Comparison of ENCODE assay signal across 1 cellular context in the genomic region with DNA sequence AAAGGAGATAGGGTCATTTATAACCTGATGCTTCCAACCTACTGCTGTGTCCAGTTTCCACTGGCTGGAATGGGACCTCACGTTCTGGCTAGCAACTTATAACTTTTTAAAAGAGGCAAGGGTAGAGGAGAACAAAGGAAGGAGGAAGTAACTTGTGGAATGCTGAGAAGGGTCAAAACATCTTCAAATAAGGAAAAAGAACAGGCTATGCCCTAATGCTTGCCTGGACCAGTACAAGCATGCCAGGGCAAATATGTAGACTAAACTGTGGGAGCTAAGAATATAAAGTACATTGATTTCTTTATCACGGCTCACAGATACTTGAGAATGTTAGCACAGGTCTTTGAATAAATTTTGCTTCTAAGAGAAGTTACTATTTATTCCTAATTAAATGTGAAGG.
TF ChIP-seq lines count a peak whose summit lies in the region.

No MANE protein-coding gene starts in this region.

TF ChIP-seq in HepG2, 621 proteins besides CTCF, POLR2A, EP300 and RAD21:
- TF ChIP-seq TBL1XR1 (IDR thresholded peaks at IDR 0.05; ENCODE audit: borderline replicate concordance, low read length, partially characterized antibody) (no peak), ZNF44 (CRISPR knock-in tag; IDR thresholded peaks at IDR 0.05) (no peak), ZNF558 (CRISPR knock-in tag; IDR thresholded peaks at IDR 0.05; ENCODE audit: borderline replicate concordance) (no peak), TRIM24 (CRISPR knock-in tag; IDR thresholded peaks at IDR 0.05) (no peak), ZNF562 (CRISPR knock-in tag; IDR thresholded peaks at IDR 0.05; ENCODE audit: borderline replicate concordance) (no peak), ATF7-NPFF (CRISPR knock-in tag; IDR thresholded peaks at IDR 0.05; ENCODE audit: low read depth) (no peak), FOSL1 (CRISPR knock-in tag; IDR thresholded peaks at IDR 0.05; ENCODE audit: borderline replicate concordance) (no peak), ZSCAN29 (CRISPR knock-in tag; conservative IDR thresholded peaks at IDR 0.05) (no peak), NAIF1 (CRISPR knock-in tag; IDR thresholded peaks at IDR 0.05; ENCODE audit: borderline replicate concordance) (no peak), IKZF1 (IDR thresholded peaks at IDR 0.05) (no peak), TCF7L2 (IDR thresholded peaks at IDR 0.05; ENCODE audit: low read depth, low read length) (no peak)
- TF ChIP-seq, protein P1, sequence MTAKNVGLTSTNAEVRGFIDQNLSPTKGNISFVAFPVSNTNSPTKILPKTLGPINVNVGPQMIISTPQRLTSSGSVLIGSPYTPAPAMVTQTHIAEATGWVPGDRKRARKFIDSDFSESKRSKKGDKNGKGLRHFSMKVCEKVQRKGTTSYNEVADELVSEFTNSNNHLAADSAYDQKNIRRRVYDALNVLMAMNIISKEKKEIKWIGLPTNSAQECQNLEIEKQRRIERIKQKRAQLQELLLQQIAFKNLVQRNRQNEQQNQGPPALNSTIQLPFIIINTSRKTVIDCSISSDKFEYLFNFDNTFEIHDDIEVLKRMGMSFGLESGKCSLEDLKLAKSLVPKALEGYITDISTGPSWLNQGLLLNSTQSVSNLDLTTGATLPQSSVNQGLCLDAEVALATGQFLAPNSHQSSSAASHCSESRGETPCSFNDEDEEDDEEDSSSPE (CRISPR knock-in tag; IDR thresholded peaks at IDR 0.05): no peak
- TF ChIP-seq, protein P2, sequence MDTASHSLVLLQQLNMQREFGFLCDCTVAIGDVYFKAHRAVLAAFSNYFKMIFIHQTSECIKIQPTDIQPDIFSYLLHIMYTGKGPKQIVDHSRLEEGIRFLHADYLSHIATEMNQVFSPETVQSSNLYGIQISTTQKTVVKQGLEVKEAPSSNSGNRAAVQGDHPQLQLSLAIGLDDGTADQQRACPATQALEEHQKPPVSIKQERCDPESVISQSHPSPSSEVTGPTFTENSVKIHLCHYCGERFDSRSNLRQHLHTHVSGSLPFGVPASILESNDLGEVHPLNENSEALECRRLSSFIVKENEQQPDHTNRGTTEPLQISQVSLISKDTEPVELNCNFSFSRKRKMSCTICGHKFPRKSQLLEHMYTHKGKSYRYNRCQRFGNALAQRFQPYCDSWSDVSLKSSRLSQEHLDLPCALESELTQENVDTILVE (CRISPR knock-in tag; IDR thresholded peaks at IDR 0.05): no peak
- TF ChIP-seq, protein P3, sequence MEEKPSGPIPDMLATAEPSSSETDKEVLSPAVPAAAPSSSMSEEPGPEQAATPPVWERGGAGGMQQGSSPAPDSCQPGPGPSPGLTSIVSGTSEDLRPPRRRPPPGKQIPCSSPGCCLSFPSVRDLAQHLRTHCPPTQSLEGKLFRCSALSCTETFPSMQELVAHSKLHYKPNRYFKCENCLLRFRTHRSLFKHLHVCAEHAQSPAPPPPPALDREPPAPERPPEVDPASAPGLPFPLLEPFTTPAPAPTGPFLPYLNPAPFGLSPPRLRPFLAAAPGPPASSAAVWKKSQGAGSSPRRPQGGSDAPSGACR (CRISPR knock-in tag; IDR thresholded peaks at IDR 0.05): no peak
